In genomic region chr11:118956847-118957469, GRCh38 we compare ENCODE assay signal across 18 cellular contexts. TPM values are rescaled to one million over a fixed set of nuclear protein-coding genes. Genes with fewer than 3 reads are reported as not detected.
DNase-seq lines count a peak whose midpoint lies in the region; ATAC-seq and TF ChIP-seq lines count a peak whose summit lies in the region.
"Had no signal": no experiment of that assay in that cellular context is flagged by ENCODE, and none has a peak within 500 bp of the region (broad histone marks: within the 10 kb centered on the region; RNA-seq: fewer than 3 reads in every experiment).

No MANE protein-coding gene starts in this region.

- CTCF ChIA-PET in activated CD4-positive, alpha-beta T cell treated with anti-CD3 and anti-CD28 coated beads for 36 hours (lab: Charles Lee) = interaction anchor here (0.5 to 8.1 kb wide), 17 partner anchors 8 to 512 kb away, joined by 3 to 70 read pairs (median 4); no protein-coding TSS in a partner anchor

- H3K4me3 Mint-ChIP-seq in T-helper 2 cell treated with Interferon-gamma antibody and Interleukin-4, amounts not matched to agents 5 μg/mL and 100 μg/mL, for 36 hours = no peak overlapping the region
- H3K4me3 Mint-ChIP-seq in glutamatergic neuron (ENCODE audit: unreplicated experiment) = no peak overlapping the region
- no peak overlapping the region for H3K4me3 Mint-ChIP-seq in activated CD4-positive, alpha-beta T cell treated with anti-CD3 and anti-CD28 coated beads for 36 hours
- H3K4me3 Mint-ChIP-seq: activated B cell treated with CpG ODN at 0.5 μM for 24 hours; activated CD8-positive, alpha-beta T cell treated with anti-CD3 and anti-CD28 coated beads for 36 hours; activated naive CD4-positive, alpha-beta T cell treated with anti-CD3 and anti-CD28 coated beads for 36 hours had no signal

- H3K27me3 Mint-ChIP-seq in T-helper 2 cell treated with Interferon-gamma antibody and Interleukin-4, amounts not matched to agents 5 μg/mL and 100 μg/mL, for 36 hours (ENCODE audit: low read depth) = peaks cover 25% of the 10 kb centered on the region
- H3K27me3 Mint-ChIP-seq in glutamatergic neuron (ENCODE audit: unreplicated experiment) = peaks cover 1% of the 10 kb centered on the region
- no peaks in the 10 kb centered on the region for H3K27me3 Mint-ChIP-seq in activated CD4-positive, alpha-beta T cell treated with anti-CD3 and anti-CD28 coated beads for 36 hours
- H3K27me3 Mint-ChIP-seq: activated CD8-positive, alpha-beta T cell treated with anti-CD3 and anti-CD28 coated beads for 36 hours had no signal

- H3K4me3 ChIP-seq in OCI-LY3 (ENCODE audit: low read length) = no peak overlapping the region

- H4K20me1 ChIP-seq in OCI-LY3 (ENCODE audit: insufficient read depth, low read length) = no peaks in the 10 kb centered on the region

- no peaks in the 10 kb centered on the region for H3K36me3 Mint-ChIP-seq in T-helper 2 cell treated with Interferon-gamma antibody and Interleukin-4, amounts not matched to agents 5 μg/mL and 100 μg/mL, for 36 hours (ENCODE audit: low read depth)
- H3K36me3 Mint-ChIP-seq in glutamatergic neuron (ENCODE audit: unreplicated experiment) = no peaks in the 10 kb centered on the region
- H3K36me3 Mint-ChIP-seq in activated CD4-positive, alpha-beta T cell treated with anti-CD3 and anti-CD28 coated beads for 36 hours (ENCODE audit: low read depth) = no peaks in the 10 kb centered on the region

- ATAC-seq in activated CD4-positive, alpha-beta T cell treated with anti-CD3 and anti-CD28 coated beads for 36 hours = no peak

- H3K36me3 ChIP-seq in OCI-LY3 (replicated peaks; ENCODE audit: low read depth, low read length) = no peaks in the 10 kb centered on the region

- no peak overlapping the region for H3K9ac ChIP-seq in OCI-LY3 (ENCODE audit: low read length)

- TF ChIP-seq CTCF in OCI-LY3 (IDR thresholded peaks at IDR 0.05; ENCODE audit: low read depth, low read length) = 0 out of 2 replicates have a peak, but pooled peaks have one; percentile 2
- TF ChIP-seq CTCF in glutamatergic neuron (IDR thresholded peaks at IDR 0.05; ENCODE audit: partially characterized antibody, unreplicated experiment) = peak; percentile 34

- intact Hi-C loops in posterior vena cava (cut with DNase I) = loop anchor here (2.0 to 10.0 kb wide), 2 partner anchors 268 to 272 kb away; no protein-coding TSS in a partner anchor
- intact Hi-C loops in activated CD4-positive, alpha-beta T cell treated with anti-CD3 and anti-CD28 coated beads for 36 hours (cut with DNase I, micrococcal nuclease) = loop anchor here (1.0 kb wide), 5 partner anchors 27 to 362 kb away; no protein-coding TSS in a partner anchor

- no peak overlapping the region for H3K27ac ChIP-seq in OCI-LY3 (ENCODE audit: low read length)

- no peak overlapping the region for H2AFZ ChIP-seq in OCI-LY3 (ENCODE audit: low read depth, low read length)

- H3K4me2 ChIP-seq in OCI-LY3 (ENCODE audit: low read length) = no peak overlapping the region

- H3K4me1 Mint-ChIP-seq in T-helper 2 cell treated with Interferon-gamma antibody and Interleukin-4, amounts not matched to agents 5 μg/mL and 100 μg/mL, for 36 hours (ENCODE audit: low read depth) = peaks cover 5% of the 10 kb centered on the region
- peaks cover 8% of the 10 kb centered on the region for H3K4me1 Mint-ChIP-seq in glutamatergic neuron (ENCODE audit: low read depth, unreplicated experiment)
- peaks cover 5% of the 10 kb centered on the region for H3K4me1 Mint-ChIP-seq in activated CD4-positive, alpha-beta T cell treated with anti-CD3 and anti-CD28 coated beads for 36 hours

- no peaks in the 10 kb centered on the region for H3K4me1 ChIP-seq in OCI-LY3 (ENCODE audit: low read length)

- H3K27ac Mint-ChIP-seq in T-helper 2 cell treated with Interferon-gamma antibody and Interleukin-4, amounts not matched to agents 5 μg/mL and 100 μg/mL, for 36 hours = peak overlapping the region; percentile 39
- H3K27ac Mint-ChIP-seq in glutamatergic neuron (ENCODE audit: unreplicated experiment) = no peak overlapping the region
- H3K27ac Mint-ChIP-seq in activated CD4-positive, alpha-beta T cell treated with anti-CD3 and anti-CD28 coated beads for 36 hours = no peak overlapping the region
- H3K27ac Mint-ChIP-seq: activated B cell treated with CpG ODN at 0.5 μM for 24 hours; activated CD8-positive, alpha-beta T cell treated with anti-CD3 and anti-CD28 coated beads for 36 hours; activated naive CD4-positive, alpha-beta T cell treated with anti-CD3 and anti-CD28 coated beads for 36 hours had no signal

- H3K27me3 ChIP-seq in OCI-LY3 (ENCODE audit: low read depth, low read length) = peaks cover 14% of the 10 kb centered on the region

- H3K9me3 Mint-ChIP-seq in T-helper 2 cell treated with Interferon-gamma antibody and Interleukin-4, amounts not matched to agents 5 μg/mL and 100 μg/mL, for 36 hours = no peaks in the 10 kb centered on the region
- peaks cover 2% of the 10 kb centered on the region for H3K9me3 Mint-ChIP-seq in glutamatergic neuron (ENCODE audit: unreplicated experiment)
- H3K9me3 Mint-ChIP-seq in activated CD4-positive, alpha-beta T cell treated with anti-CD3 and anti-CD28 coated beads for 36 hours (ENCODE audit: low read depth) = no peaks in the 10 kb centered on the region
- H3K9me3 Mint-ChIP-seq: activated B cell treated with CpG ODN at 0.5 μM for 24 hours; activated CD8-positive, alpha-beta T cell treated with anti-CD3 and anti-CD28 coated beads for 36 hours; activated naive CD4-positive, alpha-beta T cell treated with anti-CD3 and anti-CD28 coated beads for 36 hours had no signal

- no peaks in the 10 kb centered on the region for H3K79me2 ChIP-seq in OCI-LY3 (ENCODE audit: low read length)

- POLR2A ChIA-PET in activated CD4-positive, alpha-beta T cell treated with anti-CD3 and anti-CD28 coated beads for 36 hours (lab: Charles Lee) = no interaction called here

- DNase-seq in T-helper 2 cell treated with Interferon-gamma antibody and Interleukin-4, amounts not matched to agents 5 μg/mL and 100 μg/mL, for 36 hours (ENCODE audit: low spot score) = no peak
- DNase-seq in T-helper 2 cell (no peak), glutamatergic neuron (no peak), posterior vena cava (ENCODE audit: low spot score) (peak; percentile 64), SKM-1 (lab: John Stamatoyannopoulos, UW; ENCODE audit: unreplicated experiment) (no peak), activated gamma-delta T cell (lab: John Stamatoyannopoulos, UW) (no peak)
- no peak for DNase-seq in activated CD4-positive, alpha-beta T cell treated with anti-CD3 and anti-CD28 coated beads for 36 hours

- no peaks in the 10 kb centered on the region for H3K9me3 ChIP-seq in OCI-LY3 (ENCODE audit: insufficient read depth, low read length)
- H3K9me3 ChIP-seq: Caco-2 had no signal

RNA-seq across cellular contexts. Expression of gene UPK2, which starts 0.9 kb away (rescaled TPM):
- total RNA-seq in glutamatergic neuron (ENCODE audit: unreplicated experiment) (not detected), posterior vena cava (not detected)
- under 1 TPM; 0.19 to 0.32 TPM for total RNA-seq in activated CD4-positive, alpha-beta T cell treated with anti-CD3 and anti-CD28 coated beads for 36 hours
- total RNA-seq: A172, aorta, frontal cortex, MCF 10A, mesenteric fat pad had no signal

RNA-seq across cellular contexts. Expression of gene FOXR1, which starts 14.6 kb away (rescaled TPM):
- total RNA-seq in glutamatergic neuron (ENCODE audit: unreplicated experiment) (not detected), posterior vena cava (not detected)
- not detected for total RNA-seq in activated CD4-positive, alpha-beta T cell treated with anti-CD3 and anti-CD28 coated beads for 36 hours
- total RNA-seq: A172; activated B cell treated with CpG ODN at 0.5 μM for 24 hours; activated CD8-positive, alpha-beta T cell treated with anti-CD3 and anti-CD28 coated beads for 36 hours; activated naive CD4-positive, alpha-beta T cell treated with anti-CD3 and anti-CD28 coated beads for 36 hours; aorta; Caco-2; frontal cortex; kidney epithelial cell; MCF 10A; mesenteric fat pad had no signal

RNA-seq across cellular contexts. Expression of gene BCL9L, which starts 31.2 kb away (rescaled TPM):
- total RNA-seq in glutamatergic neuron (ENCODE audit: unreplicated experiment) (13.0 TPM), posterior vena cava (10 to 100 TPM; 89.2 to 89.5 TPM)
- 10 to 100 TPM; 34.5 to 58.5 TPM for total RNA-seq in activated CD4-positive, alpha-beta T cell treated with anti-CD3 and anti-CD28 coated beads for 36 hours

RNA-seq across cellular contexts. Expression of gene CENATAC, which starts 41.0 kb away (rescaled TPM):
- 72.3 TPM for total RNA-seq in glutamatergic neuron (ENCODE audit: unreplicated experiment)
- total RNA-seq in posterior vena cava = 10 to 100 TPM; 27.8 TPM
- 10 to 100 TPM; 23.7 to 26.2 TPM for total RNA-seq in activated CD4-positive, alpha-beta T cell treated with anti-CD3 and anti-CD28 coated beads for 36 hours
